8 cellular contexts compared by ENCODE assay signal in genomic region chr19:50333235-50333736, GRCh38. TPM values are rescaled to one million over a fixed set of nuclear protein-coding genes. Genes with fewer than 3 reads are reported as not detected.
DNase-seq lines count a peak whose midpoint lies in the region; ATAC-seq and TF ChIP-seq lines count a peak whose summit lies in the region.

No MANE protein-coding gene starts in this region.

- peaks cover 57% of the 10 kb centered on the region for H3K27me3 Mint-ChIP-seq in CD8-positive, alpha-beta T cell (ENCODE audit: low read depth)
- H3K27me3 Mint-ChIP-seq in activated naive CD8-positive, alpha-beta T cell, result peaks cover 9% of the 10 kb centered on the region

- H3K9me3 ChIP-seq in CD8-positive, alpha-beta T cell (ENCODE audit: low read length), result no peaks in the 10 kb centered on the region
- no peaks in the 10 kb centered on the region for H3K9me3 ChIP-seq in thyroid gland

- H3K27ac ChIP-seq in CD8-positive, alpha-beta T cell (ENCODE audit: low read depth, low read length), result no peak overlapping the region
- peak overlapping the region; percentile 79 to 93 (median 93) for H3K27ac ChIP-seq in thyroid gland

- POLR2A ChIA-PET in CD8-positive, alpha-beta T cell (lab: Charles Lee), result no interaction called here

- peaks cover 27% of the 10 kb centered on the region for H3K27me3 ChIP-seq in CD8-positive, alpha-beta T cell (ENCODE audit: insufficient read depth, low read length)
- no peaks in the 10 kb centered on the region for H3K27me3 ChIP-seq in thyroid gland

- no peaks in the 10 kb centered on the region for H3K36me3 Mint-ChIP-seq in CD8-positive, alpha-beta T cell
- H3K36me3 Mint-ChIP-seq in activated naive CD8-positive, alpha-beta T cell, result no peaks in the 10 kb centered on the region

- DNase-seq in CD8-positive, alpha-beta T cell, result peak; percentile 71 to 91 (median 84)
- DNase-seq in HT-29 (ENCODE audit: low spot score) (peak; percentile 100), cardiac septum (ENCODE audit: low spot score) (peak; percentile 92), pons (ENCODE audit: low spot score) (peak; percentile 96), thyroid gland (peak; percentile 99)

- peak; percentile 74 for ATAC-seq in CD8-positive, alpha-beta T cell
- ATAC-seq in GM19455 (IDR thresholded peaks at IDR 0.05; ENCODE audit: unreplicated experiment) (peak; percentile 47), SK-N-SH treated with all-trans-retinoic acid at 6 μM for 48 hours (peak; percentile 56)

- H3K4me3 ChIP-seq in CD8-positive, alpha-beta T cell (ENCODE audit: low read depth, low read length), result peak overlapping the region; percentile 77
- peak overlapping the region; percentile 39 to 67 (median 55) for H3K4me3 ChIP-seq in thyroid gland (replicated peaks in 1 of 3)

- peak overlapping the region; percentile 85 for H3K4me3 Mint-ChIP-seq in CD8-positive, alpha-beta T cell
- H3K4me3 Mint-ChIP-seq in activated naive CD8-positive, alpha-beta T cell, result peak overlapping the region; percentile 88

- H3K27ac Mint-ChIP-seq in CD8-positive, alpha-beta T cell, result peak overlapping the region; percentile 24
- H3K27ac Mint-ChIP-seq in activated naive CD8-positive, alpha-beta T cell, result peak overlapping the region; percentile 93

- H3K9me3 Mint-ChIP-seq in CD8-positive, alpha-beta T cell, result peaks cover 7% of the 10 kb centered on the region
- H3K9me3 Mint-ChIP-seq in activated naive CD8-positive, alpha-beta T cell (ENCODE audit: low read depth), result no peaks in the 10 kb centered on the region

- TF ChIP-seq CTCF in CD8-positive, alpha-beta T cell (IDR thresholded peaks at IDR 0.05), result no peak
- TF ChIP-seq CTCF in thyroid gland (IDR thresholded peaks at IDR 0.05), result no peak

- peak; percentile 59 to 80 for TF ChIP-seq POLR2A in thyroid gland (IDR thresholded peaks at IDR 0.05)

- peaks cover 48% of the 10 kb centered on the region for H3K4me1 ChIP-seq in CD8-positive, alpha-beta T cell (ENCODE audit: insufficient read depth, low read length)
- peaks cover 26 to 28% of the 10 kb centered on the region in 2 donors for H3K4me1 ChIP-seq in thyroid gland

- WGBS in thyroid gland, 2 donors, result 0 to 1% methylated on average over 8 to 20 of the region's 34 CpGs

- no peaks in the 10 kb centered on the region for H3K36me3 ChIP-seq in CD8-positive, alpha-beta T cell (ENCODE audit: insufficient read depth, low read length)
- no peaks in the 10 kb centered on the region for H3K36me3 ChIP-seq in thyroid gland

- CTCF ChIA-PET in CD8-positive, alpha-beta T cell (lab: Charles Lee), result interaction anchor here (1.6 kb wide), 1 partner anchor 24 kb away, joined by 5 read pairs; no protein-coding TSS in a partner anchor

- intact Hi-C loops in CD8-positive, alpha-beta T cell (cut with DNase I, micrococcal nuclease), result loop anchor here (1.0 to 10.0 kb wide), 4 partner anchors 24 to 362 kb away; partner anchors contain the start of genes ASPDH (in 1 of the 2), EMC10 (in 1 of the 2), GARIN5A (in 1 of the 2) and JOSD2 (in 1 of the 2)
- intact Hi-C loops in cardiac septum (cut with DNase I), result no loop called here
- intact Hi-C loops in thyroid gland (cut with DNase I), result no loop called here

- peaks cover 47% of the 10 kb centered on the region for H3K4me1 Mint-ChIP-seq in CD8-positive, alpha-beta T cell (ENCODE audit: low read depth)
- peaks cover 41% of the 10 kb centered on the region for H3K4me1 Mint-ChIP-seq in activated naive CD8-positive, alpha-beta T cell (ENCODE audit: low read depth)

TF ChIP-seq in SK-N-SH treated with all-trans-retinoic acid at 6 μM for 48 hours, 23 proteins besides CTCF, POLR2A, EP300 and RAD21:
- TF ChIP-seq PPARA (CRISPR knock-in tag; IDR thresholded peaks at IDR 0.05; ENCODE audit: borderline replicate concordance), result no peak

RNA-seq across cellular contexts. Expression of gene KCNC3, which starts 4.1 kb away (rescaled TPM):
- under 1 TPM; 0.08 to 0.39 TPM for total RNA-seq in CD8-positive, alpha-beta T cell
- total RNA-seq in HT-29 (2014; rRNA removed; shearing (Covaris generic)), result 3.5 and 7.1 TPM in 2 replicates
- 3.8 TPM for total RNA-seq in cardiac septum
- 10 to 100 TPM in 3 of 4 donors, 1 to 10 TPM in 1; 5.9 to 32.8 (median 17.2) TPM for total RNA-seq in thyroid gland

RNA-seq across cellular contexts. Expression of gene NAPSA, which starts 32.2 kb away (rescaled TPM):
- under 1 TPM in 1 of 2 experiments, not detected in 1; 1.00 TPM for total RNA-seq in CD8-positive, alpha-beta T cell
- 0.08 and 1.2 TPM in 2 replicates for total RNA-seq in HT-29 (2014; rRNA removed; shearing (Covaris generic))
- total RNA-seq in cardiac septum, result 0.24 TPM
- total RNA-seq in thyroid gland, result 1 to 10 TPM in 2 of 4 donors, under 1 TPM in 2; 0.46 to 3.4 (median 1.5) TPM

RNA-seq across cellular contexts. Expression of gene NR1H2, which starts 43.0 kb away (rescaled TPM):
- 100 to 1,000 TPM; 320 to 327 TPM for total RNA-seq in CD8-positive, alpha-beta T cell
- total RNA-seq in HT-29 (2014; rRNA removed; shearing (Covaris generic)), result 111 and 113 TPM in 2 replicates
- total RNA-seq in cardiac septum (86.3 TPM), thyroid gland (100 to 1,000 TPM in 2 of 4 donors, 10 to 100 TPM in 2; 76.4 to 114 (median 100) TPM)

RNA-seq across cellular contexts. Expression of gene POLD1, which starts 50.9 kb away (rescaled TPM):
- total RNA-seq in CD8-positive, alpha-beta T cell, result 10 to 100 TPM; 19.4 to 21.8 TPM
- 256 and 257 TPM in 2 replicates for total RNA-seq in HT-29 (2014; rRNA removed; shearing (Covaris generic))
- total RNA-seq in cardiac septum (8.0 TPM), thyroid gland (10 to 100 TPM; 12.9 to 27.5 (median 19.0) TPM)

Comparison
In these comparisons a context has a peak if more than half of its experiments do, and no peak if none do; other contexts are left out.
1. intact Hi-C loops: an anchor here in CD8-positive, alpha-beta T cell (1.0 to 10.0 kb wide); none called in cardiac septum and thyroid gland.